32 cellular contexts compared by ENCODE assay signal in genomic region chr20:35544436-35544835, GRCh38. TPM values are rescaled to one million over a fixed set of nuclear protein-coding genes. Genes with fewer than 3 reads are reported as not detected.
"Had no signal": no experiment of that assay in that cellular context is flagged by ENCODE, and none has a peak within 500 bp of the region (broad histone marks: within the 10 kb centered on the region; RNA-seq: fewer than 3 reads in every experiment).

No MANE protein-coding gene starts in this region.

- H3K27ac ChIP-seq: body of pancreas, SJCRH30, SK-N-MC had no signal

- H3K27ac Mint-ChIP-seq: activated CD4-positive, alpha-beta T cell treated with anti-CD3 and anti-CD28 coated beads for 36 hours; activated CD4-positive, alpha-beta T cell treated with anti-CD3 and anti-CD28 coated beads, Interleukin-2, amount 10 ng/mL, durations not matched to agents 7 days and 5 days; activated CD8-positive, alpha-beta T cell treated with anti-CD3 and anti-CD28 coated beads, Interleukin-2, amount 10 ng/mL, durations not matched to agents 7 days and 5 days; activated naive CD4-positive, alpha-beta T cell treated with anti-CD3 and anti-CD28 coated beads, Interleukin-2, amount 50 U/mL, for 24 hours; activated naive CD8-positive, alpha-beta T cell treated with anti-CD3 and anti-CD28 coated beads, Interleukin-2, amount 10 ng/mL, durations not matched to agents 7 days and 5 days; activated T-cell treated with anti-CD3 and anti-CD28 coated beads, Interleukin-2, amount 50 U/mL, for 24 hours; activated T-helper 2 cell treated with anti-CD3 and anti-CD28 coated beads, Interferon-gamma antibody, Interleukin-2, Interleukin-4, amounts not matched to agents 10 μg/mL and 5 μg/mL and 100 μg/mL, durations not matched to agents 14 hours and 24 hours and 36 hours; T-helper 2 cell treated with Interferon-gamma antibody and Interleukin-4, amounts not matched to agents 5 μg/mL and 100 μg/mL, for 36 hours; WTC11 had no signal

- H3K9me3 ChIP-seq: body of pancreas, SJCRH30 had no signal

- H3K27me3 Mint-ChIP-seq: activated CD4-positive, alpha-beta T cell treated with anti-CD3 and anti-CD28 coated beads for 36 hours; activated CD4-positive, alpha-beta T cell treated with anti-CD3 and anti-CD28 coated beads, Interleukin-2, amount 10 ng/mL, durations not matched to agents 7 days and 5 days; activated naive CD4-positive, alpha-beta T cell treated with anti-CD3 and anti-CD28 coated beads, Interleukin-2, amount 50 U/mL, for 24 hours; activated T-cell treated with anti-CD3 and anti-CD28 coated beads, Interleukin-2, amount 50 U/mL, for 24 hours had no signal

- ATAC-seq: activated CD4-positive, alpha-beta T cell treated with anti-CD3 and anti-CD28 coated beads for 36 hours; activated CD4-positive, CD25-positive, alpha-beta regulatory T cell treated with anti-CD3 and anti-CD28 coated beads, Interleukin-2, amount 50 U/mL, for 24 hours; activated CD8-positive, alpha-beta T cell treated with anti-CD3 and anti-CD28 coated beads, Interleukin-2, amount 10 ng/mL, durations not matched to agents 7 days and 5 days; body of pancreas; Panc1; WTC11 had no signal

- H3K4me3 ChIP-seq: body of pancreas, SJCRH30, SK-N-MC had no signal

- H3K9me3 Mint-ChIP-seq: activated CD4-positive, alpha-beta T cell treated with anti-CD3 and anti-CD28 coated beads, Interleukin-2, amount 10 ng/mL, durations not matched to agents 7 days and 5 days; activated naive CD4-positive, alpha-beta T cell treated with anti-CD3 and anti-CD28 coated beads, Interleukin-2, amount 50 U/mL, for 24 hours; activated naive CD8-positive, alpha-beta T cell treated with anti-CD3 and anti-CD28 coated beads, Interleukin-2, amount 10 ng/mL, durations not matched to agents 7 days and 5 days; activated T-cell treated with anti-CD3 and anti-CD28 coated beads, Interleukin-2, amount 50 U/mL, for 24 hours; activated T-helper 2 cell treated with anti-CD3 and anti-CD28 coated beads, Interferon-gamma antibody, Interleukin-2, Interleukin-4, amounts not matched to agents 10 μg/mL and 5 μg/mL and 100 μg/mL, durations not matched to agents 14 hours and 24 hours and 36 hours; T-helper 2 cell treated with Interferon-gamma antibody and Interleukin-4, amounts not matched to agents 5 μg/mL and 100 μg/mL, for 36 hours; WTC11 had no signal

- DNase-seq: activated CD4-positive, alpha-beta T cell treated with anti-CD3 and anti-CD28 coated beads for 36 hours; activated CD4-positive, alpha-beta T cell treated with anti-CD3 and anti-CD28 coated beads, Interleukin-2, amount 10 ng/mL, durations not matched to agents 7 days and 5 days; activated CD4-positive, alpha-beta T cell treated with anti-CD3 and anti-CD28 coated beads, Interleukin-2, amount 50 U/mL, for 48 hours; activated CD8-positive, alpha-beta T cell treated with anti-CD3 and anti-CD28 coated beads, Interleukin-2, amount 10 ng/mL, durations not matched to agents 7 days and 5 days; activated gamma-delta T cell; activated naive CD4-positive, alpha-beta T cell treated with Interleukin-2 at 50 U/mL for 16 hours; activated naive CD8-positive, alpha-beta T cell treated with anti-CD3 and anti-CD28 coated beads, Interleukin-2, amount 10 ng/mL, durations not matched to agents 7 days and 5 days; activated T-cell treated with anti-CD3 and anti-CD28 coated beads, Interleukin-2, amount 50 U/mL, for 24 hours; amygdala; body of pancreas; caudate nucleus; cerebellar nuclear complex; NCI-H1105; NCI-H1417 treated with DMSO at 0.1 percent for 48 hours; NCI-H187 treated with DMSO at 0.1 percent for 48 hours; NCI-H524 treated with DMSO at 0.1 percent for 48 hours; SHP77; SJCRH30 had no signal

- H3K27me3 ChIP-seq: body of pancreas, SJCRH30 had no signal

- H3K4me3 Mint-ChIP-seq: activated CD4-positive, alpha-beta T cell treated with anti-CD3 and anti-CD28 coated beads for 36 hours; activated CD4-positive, alpha-beta T cell treated with anti-CD3 and anti-CD28 coated beads, Interleukin-2, amount 10 ng/mL, durations not matched to agents 7 days and 5 days; activated CD8-positive, alpha-beta T cell treated with anti-CD3 and anti-CD28 coated beads, Interleukin-2, amount 10 ng/mL, durations not matched to agents 7 days and 5 days; activated naive CD4-positive, alpha-beta T cell treated with anti-CD3 and anti-CD28 coated beads, Interleukin-2, amount 50 U/mL, for 24 hours; activated naive CD8-positive, alpha-beta T cell treated with anti-CD3 and anti-CD28 coated beads, Interleukin-2, amount 10 ng/mL, durations not matched to agents 7 days and 5 days; activated T-cell treated with anti-CD3 and anti-CD28 coated beads, Interleukin-2, amount 50 U/mL, for 24 hours; T-helper 2 cell treated with Interferon-gamma antibody and Interleukin-4, amounts not matched to agents 5 μg/mL and 100 μg/mL, for 36 hours; WTC11 had no signal

RNA-seq across cellular contexts. Expression of gene C20orf173, which starts 15.0 kb away (rescaled TPM):
- total RNA-seq: activated CD4-positive, alpha-beta T cell treated with anti-CD3 and anti-CD28 coated beads for 36 hours; activated CD4-positive, alpha-beta T cell treated with anti-CD3 and anti-CD28 coated beads, Interleukin-2, amount 10 ng/mL, durations not matched to agents 7 days and 5 days; activated CD8-positive, alpha-beta T cell treated with anti-CD3 and anti-CD28 coated beads, Interleukin-2, amount 10 ng/mL, durations not matched to agents 7 days and 5 days; activated naive CD8-positive, alpha-beta T cell treated with anti-CD3 and anti-CD28 coated beads, Interleukin-2, amount 10 ng/mL, durations not matched to agents 7 days and 5 days; activated T-helper 2 cell treated with anti-CD3 and anti-CD28 coated beads, Interferon-gamma antibody, Interleukin-2, Interleukin-4, amounts not matched to agents 10 μg/mL and 5 μg/mL and 100 μg/mL, durations not matched to agents 14 hours and 24 hours and 36 hours; astrocyte; body of pancreas; bronchial epithelial cell; MCF 10A; NCI-H460; RPMI7951; SJCRH30; T-helper 1 cell treated with Interleukin-12 subunit alpha and Interleukin-12 subunit beta and Interleukin-4 antibody, amounts not matched to agents 30 ng/mL and 1 ng/mL, for 36 hours; WTC11 had no signal
- polyA plus RNA-seq: adipose tissue had no signal
